ENCODE assay signal across 1 cellular context in genomic region chr3:52682016-52682415, GRCh38.
TF ChIP-seq lines count a peak whose summit lies in the region.

No MANE protein-coding gene starts in this region.

TF ChIP-seq in WTC11, 78 proteins besides CTCF, POLR2A, EP300 and RAD21 (continued from another document):
- no peak for TF ChIP-seq RORB (CRISPR knock-in tag; IDR thresholded peaks at IDR 0.05)
- TF ChIP-seq HMGA2 (CRISPR knock-in tag; IDR thresholded peaks at IDR 0.05), result no peak
- TF ChIP-seq ZNF281 (CRISPR knock-in tag; IDR thresholded peaks at IDR 0.05), result no peak
- no peak for TF ChIP-seq ESRRA (CRISPR knock-in tag; IDR thresholded peaks at IDR 0.05; ENCODE audit: borderline replicate concordance)
- no peak for TF ChIP-seq CDX4 (CRISPR knock-in tag; IDR thresholded peaks at IDR 0.05; ENCODE audit: borderline replicate concordance)
- TF ChIP-seq GTF2I (CRISPR knock-in tag; conservative IDR thresholded peaks at IDR 0.05), result no peak
- TF ChIP-seq PRRX2 (CRISPR knock-in tag; IDR thresholded peaks at IDR 0.05), result no peak
- TF ChIP-seq NFE2L1 (CRISPR knock-in tag; IDR thresholded peaks at IDR 0.05), result no peak
